In genomic region chr6:62262283-62262682, GRCh38 we compare ENCODE assay signal across 2 cellular contexts.
TF ChIP-seq lines count a peak whose summit lies in the region.

No MANE protein-coding gene starts in this region.

TF ChIP-seq in HepG2, 621 proteins besides CTCF, POLR2A, EP300 and RAD21:
- TF ChIP-seq PPARG (CRISPR knock-in tag; conservative IDR thresholded peaks at IDR 0.05), result no peak
- TF ChIP-seq MAFF (IDR thresholded peaks at IDR 0.05; ENCODE audit: low read depth, low read length), result peak; percentile 86
- peak; percentile 84 to 91 for TF ChIP-seq MAFK (conservative IDR thresholded peaks at IDR 0.05 in 1 of 2, IDR thresholded peaks at IDR 0.05 in 1 of 2; ENCODE audit: low read length in 2 of 2)
- TF ChIP-seq, protein P1, sequence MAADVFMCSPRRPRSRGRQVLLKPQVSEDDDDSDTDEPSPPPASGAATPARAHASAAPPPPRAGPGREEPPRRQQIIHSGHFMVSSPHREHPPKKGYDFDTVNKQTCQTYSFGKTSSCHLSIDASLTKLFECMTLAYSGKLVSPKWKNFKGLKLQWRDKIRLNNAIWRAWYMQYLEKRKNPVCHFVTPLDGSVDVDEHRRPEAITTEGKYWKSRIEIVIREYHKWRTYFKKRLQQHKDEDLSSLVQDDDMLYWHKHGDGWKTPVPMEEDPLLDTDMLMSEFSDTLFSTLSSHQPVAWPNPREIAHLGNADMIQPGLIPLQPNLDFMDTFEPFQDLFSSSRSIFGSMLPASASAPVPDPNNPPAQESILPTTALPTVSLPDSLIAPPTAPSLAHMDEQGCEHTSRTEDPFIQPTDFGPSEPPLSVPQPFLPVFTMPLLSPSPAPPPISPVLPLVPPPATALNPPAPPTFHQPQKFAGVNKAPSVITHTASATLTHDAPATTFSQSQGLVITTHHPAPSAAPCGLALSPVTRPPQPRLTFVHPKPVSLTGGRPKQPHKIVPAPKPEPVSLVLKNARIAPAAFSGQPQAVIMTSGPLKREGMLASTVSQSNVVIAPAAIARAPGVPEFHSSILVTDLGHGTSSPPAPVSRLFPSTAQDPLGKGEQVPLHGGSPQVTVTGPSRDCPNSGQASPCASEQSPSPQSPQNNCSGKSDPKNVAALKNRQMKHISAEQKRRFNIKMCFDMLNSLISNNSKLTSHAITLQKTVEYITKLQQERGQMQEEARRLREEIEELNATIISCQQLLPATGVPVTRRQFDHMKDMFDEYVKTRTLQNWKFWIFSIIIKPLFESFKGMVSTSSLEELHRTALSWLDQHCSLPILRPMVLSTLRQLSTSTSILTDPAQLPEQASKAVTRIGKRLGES (CRISPR knock-in tag; IDR thresholded peaks at IDR 0.05; ENCODE audit: borderline replicate concordance), result no peak

TF ChIP-seq in IMR-90, 13 proteins besides CTCF, POLR2A, EP300 and RAD21:
- TF ChIP-seq RFX5 (IDR thresholded peaks at IDR 0.05; ENCODE audit: low read depth, low read length), result no peak
- no peak for TF ChIP-seq ELK1 (IDR thresholded peaks at IDR 0.05; ENCODE audit: borderline replicate concordance, low read depth, low read length)
- peak; percentile 84 for TF ChIP-seq MAFK (IDR thresholded peaks at IDR 0.05; ENCODE audit: low read depth, low read length)
